23 cellular contexts compared by ENCODE assay signal in genomic region chr4:2827874-2828751, GRCh38. TPM values are rescaled to one million over a fixed set of nuclear protein-coding genes. Genes with fewer than 3 reads are reported as not detected.
A peak's percentile ranks its signal among the peaks of the same experiment; 100 is the strongest.
DNase-seq lines count a peak whose midpoint lies in the region; ATAC-seq and TF ChIP-seq lines count a peak whose summit lies in the region.
"Had no signal": no experiment of that assay in that cellular context is flagged by ENCODE, and none has a peak within 500 bp of the region (broad histone marks: within the 10 kb centered on the region; RNA-seq: fewer than 3 reads in every experiment).

No MANE protein-coding gene starts in this region.

- no peaks in the 10 kb centered on the region for H3K4me1 ChIP-seq in BE2C
- no peaks in the 10 kb centered on the region for H3K4me1 ChIP-seq in mucosa of descending colon (ENCODE audit: low read depth)
- peaks cover 7% of the 10 kb centered on the region for H3K4me1 ChIP-seq in testis
- H3K4me1 ChIP-seq: esophagus squamous epithelium had no signal

- no peak for TF ChIP-seq CTCF in BE2C (IDR thresholded peaks at IDR 0.05; ENCODE audit: low read depth, low read length)
- no peak for TF ChIP-seq CTCF in glutamatergic neuron (IDR thresholded peaks at IDR 0.05; ENCODE audit: partially characterized antibody, unreplicated experiment)
- no peak for TF ChIP-seq CTCF in mucosa of descending colon (IDR thresholded peaks at IDR 0.05)
- TF ChIP-seq CTCF in testis (IDR thresholded peaks at IDR 0.05): no peak

- H3K4me1 Mint-ChIP-seq in glutamatergic neuron (ENCODE audit: low read depth, unreplicated experiment): peaks cover 2% of the 10 kb centered on the region

- TF ChIP-seq POLR2A in testis (IDR thresholded peaks at IDR 0.05): no peak

- H3K27ac ChIP-seq in testis: no peak overlapping the region
- H3K27ac ChIP-seq: esophagus squamous epithelium, KMS-11, PC-9, SK-N-MC had no signal

- DNase-seq in BE2C: peak; percentile 3
- DNase-seq in H7: peak; percentile 47
- peak; percentile 12 for DNase-seq in glutamatergic neuron
- peak in 2 of 3 donors; percentile 18 to 51 for DNase-seq in mucosa of descending colon
- DNase-seq in retina: no peak
- no peak for DNase-seq in NCI-H774 (lab: John Stamatoyannopoulos, UW)
- DNase-seq in testis: no peak
- DNase-seq: activated CD8-positive, alpha-beta memory T cell treated with anti-CD3 and anti-CD28 coated beads for 24 hours; CD4-positive, alpha-beta T cell; cerebellar nuclear complex; DMS53; effector CD8-positive, alpha-beta T cell; esophagus squamous epithelium; MV-4-11; NCI-H1694 treated with DMSO at 0.1 percent for 48 hours; NCI-H226; PC-9; stimulated activated CD4-positive, alpha-beta T cell treated with anti-CD3 and anti-CD28 coated beads, Interleukin-4, amount 100 ng/mL, for 4 hours had no signal

- whole genome bisulfite sequencing in testis, 2 donors: 85 to 88% methylated on average over 20 to 24 of the region's 24 CpGs

- peaks cover 2% of the 10 kb centered on the region for H3K9me3 Mint-ChIP-seq in glutamatergic neuron (ENCODE audit: unreplicated experiment)
- H3K9me3 Mint-ChIP-seq: activated T-helper 1 cell treated with anti-CD3 and anti-CD28 coated beads, Interleukin-12 subunit alpha, Interleukin-12 subunit beta, Interleukin-2, Interleukin-4 antibody, amounts not matched to agents 30 ng/mL and 10 ng/mL and 1 ng/mL, durations not matched to agents 14 hours and 24 hours and 36 hours; CD4-positive, alpha-beta T cell had no signal

- H3K36me3 Mint-ChIP-seq in glutamatergic neuron (ENCODE audit: unreplicated experiment): peaks cover 7% of the 10 kb centered on the region

- H3K27me3 Mint-ChIP-seq in glutamatergic neuron (ENCODE audit: unreplicated experiment): no peaks in the 10 kb centered on the region
- H3K27me3 Mint-ChIP-seq: CD4-positive, alpha-beta T cell had no signal

- H3K27ac Mint-ChIP-seq in glutamatergic neuron (ENCODE audit: unreplicated experiment): no peak overlapping the region
- H3K27ac Mint-ChIP-seq: activated T-helper 1 cell treated with anti-CD3 and anti-CD28 coated beads, Interleukin-12 subunit alpha, Interleukin-12 subunit beta, Interleukin-2, Interleukin-4 antibody, amounts not matched to agents 30 ng/mL and 10 ng/mL and 1 ng/mL, durations not matched to agents 14 hours and 24 hours and 36 hours; CD4-positive, alpha-beta T cell had no signal

- ATAC-seq in mucosa of descending colon (no peak), GM18520 (IDR thresholded peaks at IDR 0.05; ENCODE audit: unreplicated experiment) (no peak)

- H3K27me3 ChIP-seq in BE2C (no peaks in the 10 kb centered on the region), H7 (ENCODE audit: control insufficient read depth, insufficient read depth, low read length) (no peaks in the 10 kb centered on the region), testis (no peaks in the 10 kb centered on the region)
- H3K27me3 ChIP-seq: esophagus squamous epithelium had no signal

- intact Hi-C loops in mucosa of descending colon (cut with DNase I, micrococcal nuclease): no loop called here
- intact Hi-C loops in testis (cut with DNase I; ENCODE audit: low total_unique reads): no loop called here

- no peak overlapping the region for H3K4me3 Mint-ChIP-seq in glutamatergic neuron (ENCODE audit: unreplicated experiment)
- H3K4me3 Mint-ChIP-seq: activated T-helper 1 cell treated with anti-CD3 and anti-CD28 coated beads, Interleukin-12 subunit alpha, Interleukin-12 subunit beta, Interleukin-2, Interleukin-4 antibody, amounts not matched to agents 30 ng/mL and 10 ng/mL and 1 ng/mL, durations not matched to agents 14 hours and 24 hours and 36 hours; CD4-positive, alpha-beta T cell had no signal

- H3K9me3 ChIP-seq in BE2C (no peaks in the 10 kb centered on the region), mucosa of descending colon (no peaks in the 10 kb centered on the region), testis (no peaks in the 10 kb centered on the region)
- H3K9me3 ChIP-seq: esophagus squamous epithelium had no signal

- H3K4me3 ChIP-seq in BE2C (ENCODE audit: low read depth, low read length) (no peak overlapping the region), H7 (ENCODE audit: insufficient read depth, low read depth, low read length) (no peak overlapping the region), mucosa of descending colon (no peak overlapping the region), testis (no peak overlapping the region)
- H3K4me3 ChIP-seq: esophagus squamous epithelium, PC-9, SK-N-MC, smooth muscle cell had no signal

- H3K36me3 ChIP-seq in BE2C (peaks cover 3% of the 10 kb centered on the region; the same call in 1 of the 2 replicates), H7 (replicated peaks; ENCODE audit: control insufficient read depth, insufficient read depth, low read length) (peaks cover 22% of the 10 kb centered on the region), mucosa of descending colon (ENCODE audit: low read depth) (peaks cover 8% of the 10 kb centered on the region), testis (ENCODE audit: low read depth, missing control alignments) (no peaks in the 10 kb centered on the region)

RNA-seq across cellular contexts. Expression of gene ADD1, which starts 15.5 kb away (rescaled TPM):
- 184 TPM for polyA plus RNA-seq in BE2C (2012; ENCODE audit: insufficient read depth, insufficient read length, low read depth)
- 201 and 224 TPM in 2 replicates for total RNA-seq in H7 (2014; rRNA removed; shearing (Covaris generic))
- total RNA-seq in glutamatergic neuron (ENCODE audit: unreplicated experiment) (276 TPM), mucosa of descending colon (100 to 1,000 TPM; 201 to 373 (median 261) TPM), testis (100 to 1,000 TPM; 318 to 355 TPM)
- 233 TPM for polyA plus RNA-seq in testis (ENCODE audit: insufficient read depth, low read depth, low replicate concordance)

RNA-seq across cellular contexts. Expression of gene SH3BP2, which starts 35.2 kb away (rescaled TPM):
- 35.4 TPM for polyA plus RNA-seq in BE2C (2012; ENCODE audit: insufficient read depth, insufficient read length, low read depth)
- 20.4 and 35.5 TPM in 2 replicates for total RNA-seq in H7 (2014; rRNA removed; shearing (Covaris generic))
- 85.3 TPM for total RNA-seq in glutamatergic neuron (ENCODE audit: unreplicated experiment)
- total RNA-seq in mucosa of descending colon: 10 to 100 TPM; 48.1 to 75.3 (median 73.0) TPM
- total RNA-seq in testis: 10 to 100 TPM; 45.0 to 47.3 TPM
- polyA plus RNA-seq in testis (ENCODE audit: insufficient read depth, low read depth, low replicate concordance): 26.6 TPM

Comparison
In these comparisons a context has a peak if more than half of its experiments do, and no peak if none do; other contexts are left out.
1. DNase-seq: peak in BE2C (single experiment), H7 (single experiment), glutamatergic neuron (single experiment) and mucosa of descending colon (2 of 3); none in retina (single experiment), NCI-H774 (single experiment) and testis (single experiment).